ENCODE assay signal across 1 cellular context in genomic region chr15:62173215-62173614, GRCh38.
TF ChIP-seq lines count a peak whose summit lies in the region.

No MANE protein-coding gene starts in this region.

TF ChIP-seq in IMR-90, 13 proteins besides CTCF, POLR2A, EP300 and RAD21:
- no peak for TF ChIP-seq MXI1 (IDR thresholded peaks at IDR 0.05; ENCODE audit: borderline replicate concordance, low read depth, low read length)
- no peak for TF ChIP-seq MAFK (IDR thresholded peaks at IDR 0.05; ENCODE audit: low read depth, low read length)
